In genomic region chr16:5033256-5034166, GRCh38 we compare ENCODE assay signal across 8 cellular contexts. TPM values are rescaled to one million over a fixed set of nuclear protein-coding genes. Genes with fewer than 3 reads are reported as not detected.
DNase-seq lines count a peak whose midpoint lies in the region; ATAC-seq and TF ChIP-seq lines count a peak whose summit lies in the region.

NAGPA (minus strand) TSS chr16:5033935; CDS start chr16:5033914, 21 bp downstream.

- intact Hi-C loops in Right ventricle myocardium inferior (cut with DNase I) (no loop called here), ovary (cut with DNase I) (no loop called here)

- no peak for TF ChIP-seq CTCF in GM06990 (IDR thresholded peaks at IDR 0.05; ENCODE audit: insufficient read depth, low read length, poor library complexity, severe bottlenecking)
- TF ChIP-seq CTCF in ovary (IDR thresholded peaks at IDR 0.05), result no peak
- no peak for TF ChIP-seq CTCF in thoracic aorta (IDR thresholded peaks at IDR 0.05)

- H3K36me3 Mint-ChIP-seq in activated naive CD8-positive, alpha-beta T cell treated with anti-CD3 and anti-CD28 coated beads, Interleukin-2, amount 10 ng/mL, durations not matched to agents 7 days and 5 days, result no peaks in the 10 kb centered on the region

- peak within 1 kb of the TSS; percentile 83 for H3K4me3 Mint-ChIP-seq in activated naive CD8-positive, alpha-beta T cell treated with anti-CD3 and anti-CD28 coated beads, Interleukin-2, amount 10 ng/mL, durations not matched to agents 7 days and 5 days

- peaks cover 10% of the 10 kb centered on the region for H3K4me1 Mint-ChIP-seq in activated naive CD8-positive, alpha-beta T cell treated with anti-CD3 and anti-CD28 coated beads, Interleukin-2, amount 10 ng/mL, durations not matched to agents 7 days and 5 days

- ATAC-seq in activated naive CD8-positive, alpha-beta T cell treated with anti-CD3 and anti-CD28 coated beads, Interleukin-2, amount 10 ng/mL, durations not matched to agents 7 days and 5 days (ENCODE audit: low read depth), result peak; percentile 90
- peak; percentile 87 for ATAC-seq in Right ventricle myocardium inferior
- ATAC-seq in thoracic aorta (ENCODE audit: insufficient number of reproducible peaks, low FRiP score, low read depth), result peak; percentile 88

- TF ChIP-seq EP300 in ovary (IDR thresholded peaks at IDR 0.05), result no peak

- H3K4me1 ChIP-seq in ovary (ENCODE audit: insufficient read depth) (peaks cover 6% of the 10 kb centered on the region), thoracic aorta (ENCODE audit: control insufficient read depth in 1 of 2, low read depth in 2 of 2) (peaks cover 4 to 19% of the 10 kb centered on the region in 2 donors)

- no peak for TF ChIP-seq POLR2A in ovary (IDR thresholded peaks at IDR 0.05)

- H3K27ac ChIP-seq in ovary (peak within 1 kb of the TSS in 1 of 2 donors; percentile 4), thoracic aorta (peak within 1 kb of the TSS; percentile 42 to 61)

- peak within 1 kb of the TSS; percentile 76 for H3K27ac Mint-ChIP-seq in activated naive CD8-positive, alpha-beta T cell treated with anti-CD3 and anti-CD28 coated beads, Interleukin-2, amount 10 ng/mL, durations not matched to agents 7 days and 5 days

- DNase-seq in GM06990 (ENCODE audit: extremely low read depth, insufficient read length), result peak; percentile 84
- peak; percentile 89 for DNase-seq in HEK293T (ENCODE audit: extremely low spot score)
- DNase-seq in NAMALWA (ENCODE audit: low spot score), result peak; percentile 85
- peak; percentile 52 to 63 for DNase-seq in SW 1271 (lab: John Stamatoyannopoulos, UW)
- DNase-seq in activated naive CD8-positive, alpha-beta T cell treated with anti-CD3 and anti-CD28 coated beads, Interleukin-2, amount 10 ng/mL, durations not matched to agents 7 days and 5 days, result peak; percentile 87
- peak; percentile 95 for DNase-seq in Right ventricle myocardium inferior (ENCODE audit: missing footprints)
- peak; percentile 85 to 94 (median 90) for DNase-seq in ovary
- DNase-seq in thoracic aorta (ENCODE audit: low spot score), result peak; percentile 60

- 0% methylated on average over 43 to 104 of the region's 104 CpGs for WGBS in ovary, 3 donors

- H3K9me3 ChIP-seq in ovary (no peaks in the 10 kb centered on the region), thoracic aorta (no peaks in the 10 kb centered on the region)

- CTCF ChIA-PET in HEK293T (lab: Yijun Ruan, JAX), result no interaction called here

- H3K27me3 Mint-ChIP-seq in activated naive CD8-positive, alpha-beta T cell treated with anti-CD3 and anti-CD28 coated beads, Interleukin-2, amount 10 ng/mL, durations not matched to agents 7 days and 5 days, result no peaks in the 10 kb centered on the region

- H3K36me3 ChIP-seq in GM06990 (ENCODE audit: control insufficient read depth, insufficient read depth, low read length), result no peaks in the 10 kb centered on the region; the same call in 1 of the 2 replicates
- H3K36me3 ChIP-seq in ovary, result no peaks in the 10 kb centered on the region
- H3K36me3 ChIP-seq in thoracic aorta, result no peaks in the 10 kb centered on the region

- H3K9me3 Mint-ChIP-seq in activated naive CD8-positive, alpha-beta T cell treated with anti-CD3 and anti-CD28 coated beads, Interleukin-2, amount 10 ng/mL, durations not matched to agents 7 days and 5 days, result no peaks in the 10 kb centered on the region

- H3K27me3 ChIP-seq in GM06990 (replicated peaks; ENCODE audit: control insufficient read depth, insufficient read depth, low read length) (no peaks in the 10 kb centered on the region), ovary (no peaks in the 10 kb centered on the region), thoracic aorta (replicated peaks; ENCODE audit: insufficient read depth) (no peaks in the 10 kb centered on the region)

- H3K4me3 ChIP-seq in GM06990 (replicated peaks; ENCODE audit: low read depth, low read length) (peak within 1 kb of the TSS; percentile 94), ovary (peak within 1 kb of the TSS; percentile 90), thoracic aorta (peak within 1 kb of the TSS; percentile 79)

- POLR2A ChIA-PET in HEK293T (lab: Yijun Ruan, JAX), result interaction anchor here (0.6 kb wide), 1 partner anchor 10 kb away, joined by 3 read pairs; no protein-coding TSS in a partner anchor
- POLR2A ChIA-PET in activated naive CD8-positive, alpha-beta T cell treated with anti-CD3 and anti-CD28 coated beads, Interleukin-2, amount 10 ng/mL, durations not matched to agents 7 days and 5 days (lab: Charles Lee), result interaction anchor here (0.5 to 1.9 kb wide), 6 partner anchors 28 to 780 kb away, joined by 3 to 9 read pairs (median 5); partner anchors contain the start of gene ALG1

TF ChIP-seq in HEK293T, 16 proteins besides CTCF, POLR2A, EP300 and RAD21:
- TF ChIP-seq L3MBTL2 (conservative IDR thresholded peaks at IDR 0.05) (peak; percentile 60; the same call in 1 of the 2 replicates), NFRKB (IDR thresholded peaks at IDR 0.05) (peak; percentile 47; the same call in 1 of the 2 replicates), TARDBP (IDR thresholded peaks at IDR 0.05) (no peak), SP1 (IDR thresholded peaks at IDR 0.05) (no peak), ARNT (IDR thresholded peaks at IDR 0.05) (peak; percentile 39; the same call in 1 of the 2 replicates), ELF4 (IDR thresholded peaks at IDR 0.05) (peak; percentile 76), LEF1 (IDR thresholded peaks at IDR 0.05; ENCODE audit: borderline replicate concordance) (no peak)
TF ChIP-seq in HEK293T: peak in this region for 4.

RNA-seq across cellular contexts. Expression of gene NAGPA, which starts in this region (rescaled TPM):
- 10 to 100 TPM; 18.2 to 19.9 TPM for total RNA-seq in activated naive CD8-positive, alpha-beta T cell treated with anti-CD3 and anti-CD28 coated beads, Interleukin-2, amount 10 ng/mL, durations not matched to agents 7 days and 5 days
- total RNA-seq in Right ventricle myocardium inferior (6.5 TPM), ovary (10 to 100 TPM in 2 of 7 donors, 1 to 10 TPM in 5; 4.4 to 14.8 (median 7.1) TPM), thoracic aorta (10 to 100 TPM; 35.3 to 55.2 TPM)
- polyA plus RNA-seq in ovary, result 1 to 10 TPM; 2.9 to 7.3 TPM
